Comparison of ENCODE assay signal across 8 cellular contexts in the genomic region with DNA sequence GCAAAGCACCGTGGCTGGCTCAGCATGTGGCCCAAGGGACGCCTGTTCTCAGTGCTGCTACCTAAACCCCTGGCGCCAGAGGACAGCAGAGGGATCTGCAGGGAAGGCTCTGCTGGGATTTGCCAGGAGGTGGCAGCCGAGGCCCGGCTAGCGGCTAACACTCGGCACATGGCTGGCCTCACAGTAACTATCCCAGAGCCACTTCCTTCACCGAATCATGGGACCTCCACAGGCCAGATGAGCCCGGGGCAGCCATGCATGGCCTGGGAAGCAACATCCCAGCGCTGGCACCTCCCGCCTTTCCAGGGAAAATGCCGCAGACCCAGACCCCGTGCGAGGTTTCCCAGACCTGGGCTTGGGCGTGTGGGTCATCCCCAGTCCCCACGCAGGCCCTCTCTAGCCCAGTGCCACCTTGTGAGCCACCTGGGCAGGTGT. TPM values are rescaled to one million over a fixed set of nuclear protein-coding genes. Genes with fewer than 3 reads are reported as not detected.
DNase-seq lines count a peak whose midpoint lies in the region; ATAC-seq and TF ChIP-seq lines count a peak whose summit lies in the region.

No MANE protein-coding gene starts in this region.

- H3K9me3 Mint-ChIP-seq in activated naive CD8-positive, alpha-beta T cell treated with anti-CD3 and anti-CD28 coated beads, Interleukin-2, amount 50 U/mL, for 24 hours, result no peaks in the 10 kb centered on the region

- no peak overlapping the region for H3K27ac Mint-ChIP-seq in activated naive CD8-positive, alpha-beta T cell treated with anti-CD3 and anti-CD28 coated beads, Interleukin-2, amount 50 U/mL, for 24 hours

- H3K4me2 ChIP-seq in SK-N-SH, result no peak overlapping the region

- H3K27me3 ChIP-seq in BJ (ENCODE audit: control insufficient read depth, insufficient read depth, low read length) (no peaks in the 10 kb centered on the region), SK-N-SH (ENCODE audit: insufficient read depth) (no peaks in the 10 kb centered on the region), cardiac muscle cell (no peaks in the 10 kb centered on the region), prostate gland (replicated peaks; ENCODE audit: insufficient read depth) (no peaks in the 10 kb centered on the region)

- 29% methylated on average over 7 of the region's 16 CpGs for WGBS in SK-N-SH (ENCODE audit: low lambda C conversion rate)
- WGBS in prostate gland, result 33% methylated on average over 15 of the region's 16 CpGs

- H3K4me3 ChIP-seq in BJ (ENCODE audit: low read depth, low read length), result no peak overlapping the region
- H3K4me3 ChIP-seq in SK-N-SH (ENCODE audit: low read depth in 2 of 2, low read length in 1 of 2), result no peak overlapping the region
- H3K4me3 ChIP-seq in cardiac muscle cell, result no peak overlapping the region
- no peak overlapping the region for H3K4me3 ChIP-seq in prostate gland

- peaks cover 16% of the 10 kb centered on the region for H3K36me3 Mint-ChIP-seq in activated naive CD8-positive, alpha-beta T cell treated with anti-CD3 and anti-CD28 coated beads, Interleukin-2, amount 50 U/mL, for 24 hours (ENCODE audit: low read depth)

- H4K20me1 ChIP-seq in SK-N-SH (ENCODE audit: insufficient read depth), result no peaks in the 10 kb centered on the region

- DNase-seq in BJ (ENCODE audit: low read depth) (peak; percentile 11), SK-N-SH (peak; percentile 94), cardiac muscle cell (ENCODE audit: low read depth in 1 of 2, low spot score in 1 of 2) (peak; percentile 85 to 87), prostate gland (ENCODE audit: low spot score) (peak; percentile 64)
- peak; percentile 71 for DNase-seq in activated naive CD8-positive, alpha-beta T cell treated with anti-CD3 and anti-CD28 coated beads, Interleukin-2, amount 50 U/mL, for 24 hours

- H3K27me3 Mint-ChIP-seq in activated naive CD8-positive, alpha-beta T cell treated with anti-CD3 and anti-CD28 coated beads, Interleukin-2, amount 50 U/mL, for 24 hours, result no peaks in the 10 kb centered on the region

- H3K9ac ChIP-seq in SK-N-SH, result no peak overlapping the region

- no peak overlapping the region for H3K4me3 Mint-ChIP-seq in activated naive CD8-positive, alpha-beta T cell treated with anti-CD3 and anti-CD28 coated beads, Interleukin-2, amount 50 U/mL, for 24 hours

- ATAC-seq in GM19043 (IDR thresholded peaks at IDR 0.05; ENCODE audit: low read depth, unreplicated experiment), result peak; percentile 93
- ATAC-seq in HG03521 (IDR thresholded peaks at IDR 0.05; ENCODE audit: unreplicated experiment), result peak; percentile 73
- ATAC-seq in activated naive CD8-positive, alpha-beta T cell treated with anti-CD3 and anti-CD28 coated beads, Interleukin-2, amount 50 U/mL, for 24 hours, result peak; percentile 87
- ATAC-seq in HG03469 (IDR thresholded peaks at IDR 0.05; ENCODE audit: unreplicated experiment), result no peak

- POLR2A ChIA-PET in BJ (lab: Charles Lee) (no interaction called here), SK-N-SH (lab: Yijun Ruan, JAX) (no interaction called here)

- peaks cover 0 to 7% of the 10 kb centered on the region in 2 experiments; a peak in 1 of 4 replicates for H3K4me1 ChIP-seq in SK-N-SH (ENCODE audit: control insufficient read depth in 1 of 2, insufficient read depth in 2 of 2, low read depth in 1 of 2, low read length in 1 of 2)
- no peaks in the 10 kb centered on the region for H3K4me1 ChIP-seq in cardiac muscle cell (ENCODE audit: low read depth)
- no peaks in the 10 kb centered on the region for H3K4me1 ChIP-seq in prostate gland (replicated peaks)

- H3K36me3 ChIP-seq in BJ (ENCODE audit: control insufficient read depth, insufficient read depth, low read length), result no peaks in the 10 kb centered on the region
- no peaks in the 10 kb centered on the region for H3K36me3 ChIP-seq in SK-N-SH (replicated peaks in 1 of 2; ENCODE audit: control insufficient read depth in 1 of 2, insufficient read depth in 2 of 2, low read length in 1 of 2)
- H3K36me3 ChIP-seq in cardiac muscle cell, result no peaks in the 10 kb centered on the region
- no peaks in the 10 kb centered on the region for H3K36me3 ChIP-seq in prostate gland

- H3K4me1 Mint-ChIP-seq in activated naive CD8-positive, alpha-beta T cell treated with anti-CD3 and anti-CD28 coated beads, Interleukin-2, amount 50 U/mL, for 24 hours, result peaks cover 1% of the 10 kb centered on the region

- H3K9me2 ChIP-seq in SK-N-SH, result no peaks in the 10 kb centered on the region

- no peak for TF ChIP-seq POLR2A in prostate gland (IDR thresholded peaks at IDR 0.05)

- peak overlapping the region in 1 of 2 experiments; percentile 53; a peak in 1 of 4 replicates for H3K27ac ChIP-seq in SK-N-SH (ENCODE audit: low read depth in 2 of 2, low read length in 1 of 2)
- H3K27ac ChIP-seq in cardiac muscle cell, result no peak overlapping the region
- no peak overlapping the region for H3K27ac ChIP-seq in prostate gland

- no peaks in the 10 kb centered on the region for H3K79me2 ChIP-seq in SK-N-SH (ENCODE audit: insufficient read depth)

- H3F3A ChIP-seq in SK-N-SH (replicated peaks; ENCODE audit: insufficient read depth), result no peaks in the 10 kb centered on the region

- peak; percentile 100 for TF ChIP-seq CTCF in BJ (IDR thresholded peaks at IDR 0.05; ENCODE audit: insufficient read depth, low read depth, low read length)
- TF ChIP-seq CTCF in SK-N-SH (IDR thresholded peaks at IDR 0.05), result peak; percentile 88
- peak; percentile 98 for TF ChIP-seq CTCF in cardiac muscle cell (IDR thresholded peaks at IDR 0.05; ENCODE audit: low read depth, low read length)
- TF ChIP-seq CTCF in prostate gland (IDR thresholded peaks at IDR 0.05), result peak; percentile 54 to 95 (median 83)

- 0 out of 4 replicates have a peak, but pooled peaks of 1 of the 2 experiments have one; percentile 13 for TF ChIP-seq EP300 in SK-N-SH (IDR thresholded peaks at IDR 0.05; ENCODE audit: borderline replicate concordance in 1 of 2, low read depth in 1 of 2, low read length in 1 of 2)

- no peak overlapping the region for H2AFZ ChIP-seq in SK-N-SH (ENCODE audit: low read depth)

- H3K9me3 ChIP-seq in SK-N-SH, result no peaks in the 10 kb centered on the region
- no peaks in the 10 kb centered on the region for H3K9me3 ChIP-seq in cardiac muscle cell (ENCODE audit: low read depth)
- H3K9me3 ChIP-seq in prostate gland, result no peaks in the 10 kb centered on the region

- CTCF ChIA-PET in BJ (lab: Yijun Ruan, JAX) (interaction anchor here (0.8 to 2.5 kb wide), 10 partner anchors 9 to 229 kb away, joined by 3 to 20 read pairs (median 6); no protein-coding TSS in a partner anchor), SK-N-SH (lab: Yijun Ruan, JAX) (interaction anchor here (0.6 to 4.3 kb wide), 27 partner anchors 11 to 415 kb away, joined by 3 to 41 read pairs (median 4); a partner anchor contains a TSS)

- peak; percentile 99 for TF ChIP-seq RAD21 in SK-N-SH (IDR thresholded peaks at IDR 0.05; ENCODE audit: low read length)

- intact Hi-C loops in prostate gland (cut with DNase I), result loop anchor here (2.0 kb wide), 2 partner anchors 128 to 230 kb away; no protein-coding TSS in a partner anchor

TF ChIP-seq in SK-N-SH, 30 proteins besides CTCF, POLR2A, EP300 and RAD21:
- TF ChIP-seq MXI1 (IDR thresholded peaks at IDR 0.05; ENCODE audit: low read depth, low read length) (peak; percentile 79), SIN3A (IDR thresholded peaks at IDR 0.05; ENCODE audit: borderline replicate concordance, low read depth, low read length) (0 out of 2 replicates have a peak, but pooled peaks have one; percentile 61), MEF2A (IDR thresholded peaks at IDR 0.05; ENCODE audit: borderline replicate concordance, low read depth) (no peak), RFX5 (IDR thresholded peaks at IDR 0.05; ENCODE audit: low read length) (0 out of 2 replicates have a peak, but pooled peaks have one; percentile 12), NRF1 (IDR thresholded peaks at IDR 0.05; ENCODE audit: low read depth, low read length) (0 out of 2 replicates have a peak, but pooled peaks have one; percentile 16), POLR2AphosphoS5 (IDR thresholded peaks at IDR 0.05; ENCODE audit: low read depth, low read length) (no peak), EZH2phosphoT487 (IDR thresholded peaks at IDR 0.05; ENCODE audit: borderline replicate concordance, low read depth) (no peak), CHD2 (IDR thresholded peaks at IDR 0.05; ENCODE audit: low read length, partially characterized antibody) (peak; percentile 51), RCOR1 (IDR thresholded peaks at IDR 0.05; ENCODE audit: low read length) (peak; percentile 34; the same call in 1 of the 2 replicates), YY1 (IDR thresholded peaks at IDR 0.05; ENCODE audit: low read depth) (no peak), JUND (IDR thresholded peaks at IDR 0.05) (no peak), SMC3 (IDR thresholded peaks at IDR 0.05; ENCODE audit: low read depth, low read length) (peak; percentile 99)
- TF ChIP-seq, protein P1, sequence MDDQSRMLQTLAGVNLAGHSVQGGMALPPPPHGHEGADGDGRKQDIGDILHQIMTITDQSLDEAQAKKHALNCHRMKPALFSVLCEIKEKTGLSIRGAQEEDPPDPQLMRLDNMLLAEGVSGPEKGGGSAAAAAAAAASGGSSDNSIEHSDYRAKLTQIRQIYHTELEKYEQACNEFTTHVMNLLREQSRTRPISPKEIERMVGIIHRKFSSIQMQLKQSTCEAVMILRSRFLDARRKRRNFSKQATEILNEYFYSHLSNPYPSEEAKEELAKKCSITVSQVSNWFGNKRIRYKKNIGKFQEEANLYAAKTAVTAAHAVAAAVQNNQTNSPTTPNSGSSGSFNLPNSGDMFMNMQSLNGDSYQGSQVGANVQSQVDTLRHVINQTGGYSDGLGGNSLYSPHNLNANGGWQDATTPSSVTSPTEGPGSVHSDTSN (IDR thresholded peaks at IDR 0.05), result no peak
- TF ChIP-seq, protein P2, sequence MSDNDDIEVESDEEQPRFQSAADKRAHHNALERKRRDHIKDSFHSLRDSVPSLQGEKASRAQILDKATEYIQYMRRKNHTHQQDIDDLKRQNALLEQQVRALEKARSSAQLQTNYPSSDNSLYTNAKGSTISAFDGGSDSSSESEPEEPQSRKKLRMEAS (IDR thresholded peaks at IDR 0.05; ENCODE audit: low read depth), result peak; percentile 86
- TF ChIP-seq, protein P3, sequence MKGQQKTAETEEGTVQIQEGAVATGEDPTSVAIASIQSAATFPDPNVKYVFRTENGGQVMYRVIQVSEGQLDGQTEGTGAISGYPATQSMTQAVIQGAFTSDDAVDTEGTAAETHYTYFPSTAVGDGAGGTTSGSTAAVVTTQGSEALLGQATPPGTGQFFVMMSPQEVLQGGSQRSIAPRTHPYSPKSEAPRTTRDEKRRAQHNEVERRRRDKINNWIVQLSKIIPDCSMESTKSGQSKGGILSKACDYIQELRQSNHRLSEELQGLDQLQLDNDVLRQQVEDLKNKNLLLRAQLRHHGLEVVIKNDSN (IDR thresholded peaks at IDR 0.05; ENCODE audit: borderline replicate concordance, low read depth), result no peak

RNA-seq across cellular contexts. Expression of a gene that starts 36.4 kb away (rescaled TPM):
- 3.4 and 5.3 TPM in 2 replicates for polyA plus RNA-seq in BJ (2011; rRNA removed)
- 2.4 and 2.7 TPM in 2 replicates for polyA minus RNA-seq in BJ (2011; rRNA and poly(A)+ RNA removed)
- polyA plus RNA-seq in SK-N-SH (2012; rRNA removed), result 19.4 and 21.8 TPM in 2 replicates
- 9.0 and 15.8 TPM in 2 replicates for polyA plus RNA-seq in SK-N-SH (2012; cell fraction: cytosol; rRNA removed)
- 57.0 and 69.4 TPM in 2 replicates for polyA plus RNA-seq in SK-N-SH (2012; cell fraction: nucleus; rRNA removed)
- total RNA-seq in cardiac muscle cell, result 30.3 and 58.0 TPM in 2 replicates
- 7.1 and 12.5 TPM in 2 replicates for polyA plus RNA-seq in cardiac muscle cell
- 10 to 100 TPM in 1 of 2 donors, 1 to 10 TPM in 1; 4.1 to 22.6 TPM for total RNA-seq in prostate gland

Comparison
In these comparisons a context has a peak if more than half of its experiments do, and no peak if none do; other contexts are left out.
1. DNase-seq: peak in every context shown above with its lines; median percentile 94 in SK-N-SH; 86 in cardiac muscle cell; 71 in activated naive CD8-positive, alpha-beta T cell treated with anti-CD3 and anti-CD28 coated beads, Interleukin-2, amount 50 U/mL, for 24 hours; 64 in prostate gland; 11 in BJ.